Comparison of ENCODE assay signal across 28 cellular contexts in genomic region chr1:87714278-87714677, GRCh38.
"Had no signal": no experiment of that assay in that cellular context is flagged by ENCODE, and none has a peak within 500 bp of the region (broad histone marks: within the 10 kb centered on the region; RNA-seq: fewer than 3 reads in every experiment).

No MANE protein-coding gene starts in this region.

- ATAC-seq: effector memory CD8-positive, alpha-beta T cell; esophagus mucosa; foreskin keratinocyte; gastrocnemius medialis; gastroesophageal sphincter; heart left ventricle; heart right ventricle had no signal

- H3K27me3 ChIP-seq: colonic mucosa, dorsolateral prefrontal cortex, esophagus muscularis mucosa, esophagus squamous epithelium, foreskin keratinocyte, gastrocnemius medialis, gastroesophageal sphincter, heart left ventricle had no signal

- H3K4me3 ChIP-seq: colonic mucosa, coronary artery, dorsolateral prefrontal cortex, esophagus muscularis mucosa, esophagus squamous epithelium, gastrocnemius medialis, gastroesophageal sphincter, heart left ventricle, heart right ventricle had no signal

- DNase-seq: colonic mucosa; cortex of kidney; dermis blood vessel endothelial cell; dorsolateral prefrontal cortex; effector CD4-positive, alpha-beta T cell; effector CD8-positive, alpha-beta T cell; effector memory CD4-positive, alpha-beta T cell; effector memory CD8-positive, alpha-beta T cell; endodermal cell; erythroblast; esophagus squamous epithelium; foreskin fibroblast; foreskin keratinocyte; foreskin melanocyte; gastrocnemius medialis; glutamatergic neuron; head of caudate nucleus; heart left ventricle; heart right ventricle had no signal

- FAIRE-seq: colon, endometrium, endothelial cell of umbilical vein, frontal cortex had no signal

- H3K4me1 ChIP-seq: gastrocnemius medialis, heart left ventricle, heart right ventricle had no signal

- H3K36me3 ChIP-seq: colonic mucosa, esophagus muscularis mucosa, esophagus squamous epithelium, gastrocnemius medialis, gastroesophageal sphincter, heart left ventricle, heart right ventricle had no signal

- H3K27ac ChIP-seq: colonic mucosa, coronary artery, dorsolateral prefrontal cortex, epithelial cell of prostate, esophagus muscularis mucosa, esophagus squamous epithelium, foreskin keratinocyte, gastrocnemius medialis, gastroesophageal sphincter, heart left ventricle, heart right ventricle had no signal

- H3K9me3 ChIP-seq: colonic mucosa, esophagus muscularis mucosa, esophagus squamous epithelium, gastrocnemius medialis, gastroesophageal sphincter, heart left ventricle, heart right ventricle had no signal
